ENCODE assay signal across 10 cellular contexts in genomic region chr20:51526105-51526470, GRCh38. TPM values are rescaled to one million over a fixed set of nuclear protein-coding genes. Genes with fewer than 3 reads are reported as not detected.
DNase-seq lines count a peak whose midpoint lies in the region; ATAC-seq and TF ChIP-seq lines count a peak whose summit lies in the region.
"Had no signal": no experiment of that assay in that cellular context is flagged by ENCODE, and none has a peak within 500 bp of the region (broad histone marks: within the 10 kb centered on the region; RNA-seq: fewer than 3 reads in every experiment).

No MANE protein-coding gene starts in this region.

- H3K9me3 Mint-ChIP-seq in immature natural killer cell = no peaks in the 10 kb centered on the region
- H3K9me3 Mint-ChIP-seq in Calu3 (ENCODE audit: low read depth, unreplicated experiment) = no peaks in the 10 kb centered on the region

- intact Hi-C loops in posterior vena cava (cut with DNase I) (loop anchor here in 1 of 2 donors (10.0 kb wide), 1 partner anchor 1429 kb away; no protein-coding TSS in a partner anchor), Calu3 (cut with micrococcal nuclease; ENCODE audit: unreplicated experiment) (no loop called here)

- H3K36me3 Mint-ChIP-seq in immature natural killer cell (peaks cover 12 to 25% (median 13%) of the 10 kb centered on the region in 3 donors), Calu3 (ENCODE audit: insufficient read depth, unreplicated experiment) (peaks cover 9% of the 10 kb centered on the region)

- no peak for ATAC-seq in HG02870 (IDR thresholded peaks at IDR 0.05; ENCODE audit: unreplicated experiment)

- DNase-seq in GM12864 (ENCODE audit: low read depth) = no peak
- DNase-seq in OCI-M1 (lab: John Stamatoyannopoulos, UW) = peak; percentile 6
- no peak for DNase-seq in immature natural killer cell
- no peak for DNase-seq in globus pallidus (ENCODE audit: low spot score)
- no peak for DNase-seq in posterior vena cava (ENCODE audit: low spot score)
- no peak for DNase-seq in Calu3
- DNase-seq: kidney, NCI-H82 had no signal

- CTCF ChIA-PET in Calu3 (lab: Charles Lee) = interaction anchor here (0.5 to 1.7 kb wide), 2 partner anchors 8 to 288 kb away, joined by 3 to 5 read pairs; no protein-coding TSS in a partner anchor

- H3K27ac ChIP-seq in C4-2B = peak overlapping the region; percentile 38

- H3K4me1 Mint-ChIP-seq in immature natural killer cell (peaks cover 88 to 91% of the 10 kb centered on the region in 2 donors), Calu3 (ENCODE audit: low read depth, unreplicated experiment) (no peaks in the 10 kb centered on the region)

- peak overlapping the region; percentile 82 to 83 (median 82) for H3K4me3 Mint-ChIP-seq in immature natural killer cell
- H3K4me3 Mint-ChIP-seq in Calu3 (ENCODE audit: low read depth, unreplicated experiment) = no peak overlapping the region

- TF ChIP-seq CTCF in C4-2B (conservative IDR thresholded peaks at IDR 0.05) = no peak
- TF ChIP-seq CTCF in GM12864 (IDR thresholded peaks at IDR 0.05; ENCODE audit: low read depth, low read length, missing control alignments) = no peak
- no peak for TF ChIP-seq CTCF in Calu3 (IDR thresholded peaks at IDR 0.05; ENCODE audit: unreplicated experiment)

- peak overlapping the region; percentile 93 to 100 (median 98) for H3K27ac Mint-ChIP-seq in immature natural killer cell
- H3K27ac Mint-ChIP-seq in Calu3 (ENCODE audit: unreplicated experiment) = no peak overlapping the region

- peaks cover 5 to 19% (median 10%) of the 10 kb centered on the region in 3 donors for H3K27me3 Mint-ChIP-seq in immature natural killer cell (ENCODE audit: low read depth in 3 of 3)
- no peaks in the 10 kb centered on the region for H3K27me3 Mint-ChIP-seq in Calu3 (ENCODE audit: unreplicated experiment)

- peak overlapping the region; percentile 48 for H3K4me3 ChIP-seq in GM12864 (ENCODE audit: low read depth, low read length)

- BruUV-seq in Calu3 (replicated peaks; lab: Mats Ljungman, UMichigan) = no TSS peak

RNA-seq across cellular contexts. Expression of gene NFATC2, which starts 16.4 kb away (rescaled TPM):
- 100 to 1,000 TPM in 1 of 3 donors, 10 to 100 TPM in 2; 14.5 to 101 (median 21.3) TPM for polyA plus RNA-seq in immature natural killer cell
- 10 to 100 TPM in 1 of 2 donors, 1 to 10 TPM in 1; 4.4 to 11.8 TPM for total RNA-seq in posterior vena cava
- total RNA-seq in Calu3 (2022) = 14.2 and 15.8 TPM in 2 replicates
